In genomic region chr17:48678141-48678971, GRCh38 we compare ENCODE assay signal across 1 cellular context.
TF ChIP-seq lines count a peak whose summit lies in the region.

No MANE protein-coding gene starts in this region.

TF ChIP-seq in GM12878, 131 proteins besides CTCF, POLR2A, EP300 and RAD21:
- no peak for TF ChIP-seq KLF5 (IDR thresholded peaks at IDR 0.05; ENCODE audit: partially characterized antibody)
- TF ChIP-seq MLLT1 (IDR thresholded peaks at IDR 0.05): peak; percentile 92
- TF ChIP-seq HDAC2 (IDR thresholded peaks at IDR 0.05): no peak
- TF ChIP-seq REST (IDR thresholded peaks at IDR 0.05; ENCODE audit: low read depth, low read length): no peak
- TF ChIP-seq IKZF1 (conservative IDR thresholded peaks at IDR 0.05): peak; percentile 36; the same call in 1 of the 2 replicates
- no peak for TF ChIP-seq FOXK2 (IDR thresholded peaks at IDR 0.05)
- TF ChIP-seq ETV6 (conservative IDR thresholded peaks at IDR 0.05 in 1 of 2, IDR thresholded peaks at IDR 0.05 in 1 of 2; ENCODE audit: borderline replicate concordance in 1 of 2, low read depth in 1 of 2): no peak
- no peak for TF ChIP-seq CUX1 (IDR thresholded peaks at IDR 0.05; ENCODE audit: insufficient replicate concordance, low read depth, low read length)
- TF ChIP-seq TBL1XR1 (IDR thresholded peaks at IDR 0.05; ENCODE audit: low read depth, low read length): 0 out of 2 replicates have a peak, but pooled peaks have one; percentile 33
- 0 out of 2 replicates have a peak, but pooled peaks have one; percentile 25 for TF ChIP-seq ZNF384 (IDR thresholded peaks at IDR 0.05; ENCODE audit: borderline replicate concordance, low read depth, low read length)
- peak; percentile 73 for TF ChIP-seq PKNOX1 (IDR thresholded peaks at IDR 0.05)
- 0 out of 2 replicates have a peak, but pooled peaks have one; percentile 23 for TF ChIP-seq BACH1 (IDR thresholded peaks at IDR 0.05; ENCODE audit: borderline replicate concordance)
- 0 out of 2 replicates have a peak, but pooled peaks have one; percentile 21 for TF ChIP-seq TCF12 (IDR thresholded peaks at IDR 0.05; ENCODE audit: low read depth, low read length)
- TF ChIP-seq GATAD2B (conservative IDR thresholded peaks at IDR 0.05; ENCODE audit: low read depth): 0 out of 2 replicates have a peak, but pooled peaks have one; percentile 34
- no peak for TF ChIP-seq EZH2 (IDR thresholded peaks at IDR 0.05; ENCODE audit: borderline replicate concordance, control insufficient read depth, low read depth, low read length)
- TF ChIP-seq LARP7 (IDR thresholded peaks at IDR 0.05): peak; percentile 54; the same call in 1 of the 2 replicates
- peak; percentile 62; the same call in 1 of the 2 replicates for TF ChIP-seq YY1 (IDR thresholded peaks at IDR 0.05; ENCODE audit: low read depth, low read length)
- peak; percentile 16 to 34; a peak in 1 of 4 replicates for TF ChIP-seq BHLHE40 (IDR thresholded peaks at IDR 0.05; ENCODE audit: borderline replicate concordance in 1 of 2, low read depth in 2 of 2, low read length in 1 of 2)
- TF ChIP-seq FOXM1 (IDR thresholded peaks at IDR 0.05; ENCODE audit: low read depth, low read length): no peak
- 0 out of 2 replicates have a peak, but pooled peaks have one; percentile 38 for TF ChIP-seq ZNF207 (IDR thresholded peaks at IDR 0.05; ENCODE audit: borderline replicate concordance)
- peak; percentile 77 for TF ChIP-seq SMC3 (IDR thresholded peaks at IDR 0.05; ENCODE audit: borderline replicate concordance, low read length)
- no peak for TF ChIP-seq POLR2AphosphoS2 (IDR thresholded peaks at IDR 0.05; ENCODE audit: low read depth, low read length)
- TF ChIP-seq SRF (IDR thresholded peaks at IDR 0.05; ENCODE audit: low read depth in 2 of 2, low read length in 2 of 2): peak in 1 of 2 experiments; percentile 72; a peak in 2 of 4 replicates
- peak; percentile 25; the same call in 1 of the 2 replicates for TF ChIP-seq RUNX3 (IDR thresholded peaks at IDR 0.05; ENCODE audit: low read length)
- TF ChIP-seq NR2F1 (conservative IDR thresholded peaks at IDR 0.05): peak; percentile 25; the same call in 1 of the 2 replicates
- 0 out of 2 replicates have a peak, but pooled peaks have one; percentile 30 for TF ChIP-seq SMARCA5 (IDR thresholded peaks at IDR 0.05)
TF ChIP-seq in GM12878: peak in this region for 17.
